ENCODE assay signal across 1 cellular context in the genomic region with DNA sequence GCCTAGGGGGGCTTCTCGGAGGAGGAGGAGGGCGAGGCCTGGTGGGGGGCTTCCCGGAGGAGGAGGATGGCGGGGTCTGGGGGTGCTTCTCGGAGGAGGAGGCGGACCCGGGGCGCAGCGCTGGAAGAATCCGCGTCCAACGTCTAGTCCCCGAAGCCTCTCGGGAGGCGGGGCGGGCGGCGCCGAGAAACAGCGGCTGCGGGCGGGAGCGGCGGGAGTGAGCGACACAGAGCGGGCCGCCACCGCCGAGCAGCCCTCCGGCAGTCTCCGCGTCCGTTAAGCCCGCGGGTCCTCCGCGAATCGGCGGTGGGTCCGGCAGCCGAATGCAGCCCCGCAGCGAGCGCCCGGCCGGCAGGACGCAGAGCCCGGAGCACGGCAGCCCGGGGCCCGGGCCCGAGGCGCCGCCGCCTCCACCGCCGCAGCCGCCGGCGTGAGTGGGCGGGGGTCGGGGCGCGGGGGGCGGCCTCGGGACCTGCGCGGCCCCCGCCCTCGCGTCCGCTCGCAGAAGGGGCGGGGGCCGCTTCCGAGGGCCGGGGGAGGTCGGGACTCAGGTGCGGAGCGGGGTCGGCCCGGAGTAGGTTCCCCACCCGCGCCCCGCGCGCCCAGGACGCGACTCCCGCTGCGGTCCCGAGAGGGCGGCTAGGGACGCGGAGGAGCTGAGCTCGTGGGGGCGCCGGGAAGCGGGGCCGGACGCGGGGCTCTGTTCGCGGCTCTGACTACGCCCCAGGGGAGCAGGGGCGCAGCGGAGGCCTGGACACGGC.
TF ChIP-seq lines count a peak whose summit lies in the region.

A gene (plus strand): TSS at position 214 of the 761 bp plus-strand sequence. CDS start 110 bp downstream, at position 324.

TF ChIP-seq in HepG2, 621 proteins besides CTCF, POLR2A, EP300 and RAD21 (continued from another document and continues in another):
- TF ChIP-seq, protein P1, sequence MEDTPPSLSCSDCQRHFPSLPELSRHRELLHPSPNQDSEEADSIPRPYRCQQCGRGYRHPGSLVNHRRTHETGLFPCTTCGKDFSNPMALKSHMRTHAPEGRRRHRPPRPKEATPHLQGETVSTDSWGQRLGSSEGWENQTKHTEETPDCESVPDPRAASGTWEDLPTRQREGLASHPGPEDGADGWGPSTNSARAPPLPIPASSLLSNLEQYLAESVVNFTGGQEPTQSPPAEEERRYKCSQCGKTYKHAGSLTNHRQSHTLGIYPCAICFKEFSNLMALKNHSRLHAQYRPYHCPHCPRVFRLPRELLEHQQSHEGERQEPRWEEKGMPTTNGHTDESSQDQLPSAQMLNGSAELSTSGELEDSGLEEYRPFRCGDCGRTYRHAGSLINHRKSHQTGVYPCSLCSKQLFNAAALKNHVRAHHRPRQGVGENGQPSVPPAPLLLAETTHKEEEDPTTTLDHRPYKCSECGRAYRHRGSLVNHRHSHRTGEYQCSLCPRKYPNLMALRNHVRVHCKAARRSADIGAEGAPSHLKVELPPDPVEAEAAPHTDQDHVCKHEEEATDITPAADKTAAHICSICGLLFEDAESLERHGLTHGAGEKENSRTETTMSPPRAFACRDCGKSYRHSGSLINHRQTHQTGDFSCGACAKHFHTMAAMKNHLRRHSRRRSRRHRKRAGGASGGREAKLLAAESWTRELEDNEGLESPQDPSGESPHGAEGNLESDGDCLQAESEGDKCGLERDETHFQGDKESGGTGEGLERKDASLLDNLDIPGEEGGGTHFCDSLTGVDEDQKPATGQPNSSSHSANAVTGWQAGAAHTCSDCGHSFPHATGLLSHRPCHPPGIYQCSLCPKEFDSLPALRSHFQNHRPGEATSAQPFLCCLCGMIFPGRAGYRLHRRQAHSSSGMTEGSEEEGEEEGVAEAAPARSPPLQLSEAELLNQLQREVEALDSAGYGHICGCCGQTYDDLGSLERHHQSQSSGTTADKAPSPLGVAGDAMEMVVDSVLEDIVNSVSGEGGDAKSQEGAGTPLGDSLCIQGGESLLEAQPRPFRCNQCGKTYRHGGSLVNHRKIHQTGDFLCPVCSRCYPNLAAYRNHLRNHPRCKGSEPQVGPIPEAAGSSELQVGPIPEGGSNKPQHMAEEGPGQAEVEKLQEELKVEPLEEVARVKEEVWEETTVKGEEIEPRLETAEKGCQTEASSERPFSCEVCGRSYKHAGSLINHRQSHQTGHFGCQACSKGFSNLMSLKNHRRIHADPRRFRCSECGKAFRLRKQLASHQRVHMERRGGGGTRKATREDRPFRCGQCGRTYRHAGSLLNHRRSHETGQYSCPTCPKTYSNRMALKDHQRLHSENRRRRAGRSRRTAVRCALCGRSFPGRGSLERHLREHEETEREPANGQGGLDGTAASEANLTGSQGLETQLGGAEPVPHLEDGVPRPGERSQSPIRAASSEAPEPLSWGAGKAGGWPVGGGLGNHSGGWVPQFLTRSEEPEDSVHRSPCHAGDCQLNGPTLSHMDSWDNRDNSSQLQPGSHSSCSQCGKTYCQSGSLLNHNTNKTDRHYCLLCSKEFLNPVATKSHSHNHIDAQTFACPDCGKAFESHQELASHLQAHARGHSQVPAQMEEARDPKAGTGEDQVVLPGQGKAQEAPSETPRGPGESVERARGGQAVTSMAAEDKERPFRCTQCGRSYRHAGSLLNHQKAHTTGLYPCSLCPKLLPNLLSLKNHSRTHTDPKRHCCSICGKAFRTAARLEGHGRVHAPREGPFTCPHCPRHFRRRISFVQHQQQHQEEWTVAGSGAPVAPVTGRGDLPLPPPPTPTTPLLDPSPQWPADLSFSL (CRISPR knock-in tag; IDR thresholded peaks at IDR 0.05) = no peak
- TF ChIP-seq, protein P2, sequence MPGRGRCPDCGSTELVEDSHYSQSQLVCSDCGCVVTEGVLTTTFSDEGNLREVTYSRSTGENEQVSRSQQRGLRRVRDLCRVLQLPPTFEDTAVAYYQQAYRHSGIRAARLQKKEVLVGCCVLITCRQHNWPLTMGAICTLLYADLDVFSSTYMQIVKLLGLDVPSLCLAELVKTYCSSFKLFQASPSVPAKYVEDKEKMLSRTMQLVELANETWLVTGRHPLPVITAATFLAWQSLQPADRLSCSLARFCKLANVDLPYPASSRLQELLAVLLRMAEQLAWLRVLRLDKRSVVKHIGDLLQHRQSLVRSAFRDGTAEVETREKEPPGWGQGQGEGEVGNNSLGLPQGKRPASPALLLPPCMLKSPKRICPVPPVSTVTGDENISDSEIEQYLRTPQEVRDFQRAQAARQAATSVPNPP (CRISPR knock-in tag; IDR thresholded peaks at IDR 0.05) = no peak
- TF ChIP-seq, protein P3, sequence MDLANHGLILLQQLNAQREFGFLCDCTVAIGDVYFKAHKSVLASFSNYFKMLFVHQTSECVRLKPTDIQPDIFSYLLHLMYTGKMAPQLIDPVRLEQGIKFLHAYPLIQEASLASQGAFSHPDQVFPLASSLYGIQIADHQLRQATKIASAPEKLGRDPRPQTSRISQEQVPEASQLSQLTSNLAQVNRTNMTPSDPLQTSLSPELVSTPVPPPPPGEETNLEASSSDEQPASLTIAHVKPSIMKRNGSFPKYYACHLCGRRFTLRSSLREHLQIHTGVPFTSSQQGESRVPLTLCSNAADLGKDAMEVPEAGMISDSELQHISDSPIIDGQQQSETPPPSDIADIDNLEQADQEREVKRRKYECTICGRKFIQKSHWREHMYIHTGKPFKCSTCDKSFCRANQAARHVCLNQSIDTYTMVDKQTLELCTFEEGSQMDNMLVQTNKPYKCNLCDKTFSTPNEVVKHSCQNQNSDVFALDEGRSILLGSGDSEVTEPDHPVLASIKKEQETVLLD (CRISPR knock-in tag; IDR thresholded peaks at IDR 0.05; ENCODE audit: low read depth) = peak; percentile 76; the same call in 1 of the 2 replicates
- TF ChIP-seq HNF4G (IDR thresholded peaks at IDR 0.05; ENCODE audit: borderline replicate concordance, low read depth, low read length) (no peak), HNF4G (CRISPR knock-in tag; IDR thresholded peaks at IDR 0.05; ENCODE audit: borderline replicate concordance, low read depth) (no peak), TCF7L2 (IDR thresholded peaks at IDR 0.05; ENCODE audit: low read depth, low read length) (no peak), ISL2 (CRISPR knock-in tag; IDR thresholded peaks at IDR 0.05) (no peak), ATAD3A (CRISPR knock-in tag; IDR thresholded peaks at IDR 0.05) (no peak), GPN1 (CRISPR knock-in tag; IDR thresholded peaks at IDR 0.05; ENCODE audit: borderline replicate concordance) (no peak), ZBTB7B (CRISPR knock-in tag; IDR thresholded peaks at IDR 0.05) (0 out of 2 replicates have a peak, but pooled peaks have one; percentile 21), RFX1 (IDR thresholded peaks at IDR 0.05) (no peak), ZNF326 (CRISPR knock-in tag; IDR thresholded peaks at IDR 0.05; ENCODE audit: borderline replicate concordance) (no peak), ZNF790 (CRISPR knock-in tag; IDR thresholded peaks at IDR 0.05; ENCODE audit: borderline replicate concordance) (no peak), SALL1 (CRISPR knock-in tag; IDR thresholded peaks at IDR 0.05) (no peak), ZMYM2 (CRISPR knock-in tag; IDR thresholded peaks at IDR 0.05) (no peak)
- TF ChIP-seq, protein P4, sequence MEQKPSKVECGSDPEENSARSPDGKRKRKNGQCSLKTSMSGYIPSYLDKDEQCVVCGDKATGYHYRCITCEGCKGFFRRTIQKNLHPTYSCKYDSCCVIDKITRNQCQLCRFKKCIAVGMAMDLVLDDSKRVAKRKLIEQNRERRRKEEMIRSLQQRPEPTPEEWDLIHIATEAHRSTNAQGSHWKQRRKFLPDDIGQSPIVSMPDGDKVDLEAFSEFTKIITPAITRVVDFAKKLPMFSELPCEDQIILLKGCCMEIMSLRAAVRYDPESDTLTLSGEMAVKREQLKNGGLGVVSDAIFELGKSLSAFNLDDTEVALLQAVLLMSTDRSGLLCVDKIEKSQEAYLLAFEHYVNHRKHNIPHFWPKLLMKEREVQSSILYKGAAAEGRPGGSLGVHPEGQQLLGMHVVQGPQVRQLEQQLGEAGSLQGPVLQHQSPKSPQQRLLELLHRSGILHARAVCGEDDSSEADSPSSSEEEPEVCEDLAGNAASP (CRISPR knock-in tag; IDR thresholded peaks at IDR 0.05; ENCODE audit: borderline replicate concordance) = no peak
- TF ChIP-seq, protein P5, sequence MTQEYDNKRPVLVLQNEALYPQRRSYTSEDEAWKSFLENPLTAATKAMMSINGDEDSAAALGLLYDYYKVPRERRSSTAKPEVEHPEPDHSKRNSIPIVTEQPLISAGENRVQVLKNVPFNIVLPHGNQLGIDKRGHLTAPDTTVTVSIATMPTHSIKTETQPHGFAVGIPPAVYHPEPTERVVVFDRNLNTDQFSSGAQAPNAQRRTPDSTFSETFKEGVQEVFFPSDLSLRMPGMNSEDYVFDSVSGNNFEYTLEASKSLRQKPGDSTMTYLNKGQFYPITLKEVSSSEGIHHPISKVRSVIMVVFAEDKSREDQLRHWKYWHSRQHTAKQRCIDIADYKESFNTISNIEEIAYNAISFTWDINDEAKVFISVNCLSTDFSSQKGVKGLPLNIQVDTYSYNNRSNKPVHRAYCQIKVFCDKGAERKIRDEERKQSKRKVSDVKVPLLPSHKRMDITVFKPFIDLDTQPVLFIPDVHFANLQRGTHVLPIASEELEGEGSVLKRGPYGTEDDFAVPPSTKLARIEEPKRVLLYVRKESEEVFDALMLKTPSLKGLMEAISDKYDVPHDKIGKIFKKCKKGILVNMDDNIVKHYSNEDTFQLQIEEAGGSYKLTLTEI (CRISPR knock-in tag; conservative IDR thresholded peaks at IDR 0.05) = no peak
- TF ChIP-seq, protein P6, sequence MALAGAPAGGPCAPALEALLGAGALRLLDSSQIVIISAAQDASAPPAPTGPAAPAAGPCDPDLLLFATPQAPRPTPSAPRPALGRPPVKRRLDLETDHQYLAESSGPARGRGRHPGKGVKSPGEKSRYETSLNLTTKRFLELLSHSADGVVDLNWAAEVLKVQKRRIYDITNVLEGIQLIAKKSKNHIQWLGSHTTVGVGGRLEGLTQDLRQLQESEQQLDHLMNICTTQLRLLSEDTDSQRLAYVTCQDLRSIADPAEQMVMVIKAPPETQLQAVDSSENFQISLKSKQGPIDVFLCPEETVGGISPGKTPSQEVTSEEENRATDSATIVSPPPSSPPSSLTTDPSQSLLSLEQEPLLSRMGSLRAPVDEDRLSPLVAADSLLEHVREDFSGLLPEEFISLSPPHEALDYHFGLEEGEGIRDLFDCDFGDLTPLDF (CRISPR knock-in tag; IDR thresholded peaks at IDR 0.05) = no peak
- TF ChIP-seq, protein P7, sequence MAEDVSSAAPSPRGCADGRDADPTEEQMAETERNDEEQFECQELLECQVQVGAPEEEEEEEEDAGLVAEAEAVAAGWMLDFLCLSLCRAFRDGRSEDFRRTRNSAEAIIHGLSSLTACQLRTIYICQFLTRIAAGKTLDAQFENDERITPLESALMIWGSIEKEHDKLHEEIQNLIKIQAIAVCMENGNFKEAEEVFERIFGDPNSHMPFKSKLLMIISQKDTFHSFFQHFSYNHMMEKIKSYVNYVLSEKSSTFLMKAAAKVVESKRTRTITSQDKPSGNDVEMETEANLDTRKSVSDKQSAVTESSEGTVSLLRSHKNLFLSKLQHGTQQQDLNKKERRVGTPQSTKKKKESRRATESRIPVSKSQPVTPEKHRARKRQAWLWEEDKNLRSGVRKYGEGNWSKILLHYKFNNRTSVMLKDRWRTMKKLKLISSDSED (CRISPR knock-in tag; IDR thresholded peaks at IDR 0.05) = no peak
- TF ChIP-seq, protein P8, sequence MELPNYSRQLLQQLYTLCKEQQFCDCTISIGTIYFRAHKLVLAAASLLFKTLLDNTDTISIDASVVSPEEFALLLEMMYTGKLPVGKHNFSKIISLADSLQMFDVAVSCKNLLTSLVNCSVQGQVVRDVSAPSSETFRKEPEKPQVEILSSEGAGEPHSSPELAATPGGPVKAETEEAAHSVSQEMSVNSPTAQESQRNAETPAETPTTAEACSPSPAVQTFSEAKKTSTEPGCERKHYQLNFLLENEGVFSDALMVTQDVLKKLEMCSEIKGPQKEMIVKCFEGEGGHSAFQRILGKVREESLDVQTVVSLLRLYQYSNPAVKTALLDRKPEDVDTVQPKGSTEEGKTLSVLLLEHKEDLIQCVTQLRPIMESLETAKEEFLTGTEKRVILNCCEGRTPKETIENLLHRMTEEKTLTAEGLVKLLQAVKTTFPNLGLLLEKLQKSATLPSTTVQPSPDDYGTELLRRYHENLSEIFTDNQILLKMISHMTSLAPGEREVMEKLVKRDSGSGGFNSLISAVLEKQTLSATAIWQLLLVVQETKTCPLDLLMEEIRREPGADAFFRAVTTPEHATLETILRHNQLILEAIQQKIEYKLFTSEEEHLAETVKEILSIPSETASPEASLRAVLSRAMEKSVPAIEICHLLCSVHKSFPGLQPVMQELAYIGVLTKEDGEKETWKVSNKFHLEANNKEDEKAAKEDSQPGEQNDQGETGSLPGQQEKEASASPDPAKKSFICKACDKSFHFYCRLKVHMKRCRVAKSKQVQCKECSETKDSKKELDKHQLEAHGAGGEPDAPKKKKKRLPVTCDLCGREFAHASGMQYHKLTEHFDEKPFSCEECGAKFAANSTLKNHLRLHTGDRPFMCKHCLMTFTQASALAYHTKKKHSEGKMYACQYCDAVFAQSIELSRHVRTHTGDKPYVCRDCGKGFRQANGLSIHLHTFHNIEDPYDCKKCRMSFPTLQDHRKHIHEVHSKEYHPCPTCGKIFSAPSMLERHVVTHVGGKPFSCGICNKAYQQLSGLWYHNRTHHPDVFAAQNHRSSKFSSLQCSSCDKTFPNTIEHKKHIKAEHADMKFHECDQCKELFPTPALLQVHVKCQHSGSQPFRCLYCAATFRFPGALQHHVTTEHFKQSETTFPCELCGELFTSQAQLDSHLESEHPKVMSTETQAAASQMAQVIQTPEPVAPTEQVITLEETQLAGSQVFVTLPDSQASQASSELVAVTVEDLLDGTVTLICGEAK (IDR thresholded peaks at IDR 0.05) = no peak
- TF ChIP-seq, protein P8 (CRISPR knock-in tag; IDR thresholded peaks at IDR 0.05) = no peak
- TF ChIP-seq, protein P9, sequence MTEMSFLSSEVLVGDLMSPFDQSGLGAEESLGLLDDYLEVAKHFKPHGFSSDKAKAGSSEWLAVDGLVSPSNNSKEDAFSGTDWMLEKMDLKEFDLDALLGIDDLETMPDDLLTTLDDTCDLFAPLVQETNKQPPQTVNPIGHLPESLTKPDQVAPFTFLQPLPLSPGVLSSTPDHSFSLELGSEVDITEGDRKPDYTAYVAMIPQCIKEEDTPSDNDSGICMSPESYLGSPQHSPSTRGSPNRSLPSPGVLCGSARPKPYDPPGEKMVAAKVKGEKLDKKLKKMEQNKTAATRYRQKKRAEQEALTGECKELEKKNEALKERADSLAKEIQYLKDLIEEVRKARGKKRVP (CRISPR knock-in tag; IDR thresholded peaks at IDR 0.05) = no peak
